ENCODE assay signal across 1 cellular context in the genomic region with DNA sequence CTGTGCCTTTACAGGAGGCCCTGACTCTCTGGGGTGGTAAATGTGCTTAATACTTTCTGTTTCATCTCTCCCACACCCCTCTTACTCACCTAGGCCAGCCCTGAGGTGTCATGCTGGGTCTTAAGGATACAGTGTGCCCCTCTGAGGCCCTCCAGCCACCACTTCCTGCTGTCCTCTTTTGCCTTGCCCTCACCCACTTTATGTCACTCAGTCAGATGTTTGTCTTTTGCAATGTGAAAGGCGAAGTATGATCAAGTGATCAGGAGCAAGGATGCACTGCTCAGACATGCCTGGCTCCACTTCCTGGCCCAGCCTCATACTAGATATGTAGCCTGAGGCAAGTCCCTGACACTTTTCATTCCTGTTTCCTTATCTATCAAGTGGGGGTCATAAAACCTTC.
TF ChIP-seq lines count a peak whose summit lies in the region.

No MANE protein-coding gene starts in this region.

TF ChIP-seq in A549, 52 proteins besides CTCF, POLR2A, EP300 and RAD21 (continued from another document):
- no peak for TF ChIP-seq USF2 (IDR thresholded peaks at IDR 0.05)
- TF ChIP-seq HOXB5 (CRISPR knock-in tag; IDR thresholded peaks at IDR 0.05): no peak
- no peak for TF ChIP-seq HOXA7 (CRISPR knock-in tag; IDR thresholded peaks at IDR 0.05)
- no peak for TF ChIP-seq SMC3 (IDR thresholded peaks at IDR 0.05)
